In genomic region chr12:116818341-116818856, GRCh38 we compare ENCODE assay signal across 8 cellular contexts.
DNase-seq lines count a peak whose midpoint lies in the region; ATAC-seq, FAIRE-seq and TF ChIP-seq lines count a peak whose summit lies in the region.

No MANE protein-coding gene starts in this region.

- H2AFZ ChIP-seq in mammary epithelial cell (ENCODE audit: low read depth, low read length): peak overlapping the region; percentile 96

- H3K27ac ChIP-seq in mammary epithelial cell (ENCODE audit: insufficient read depth, low read depth, low read length): no peak overlapping the region
- H3K27ac ChIP-seq in kidney (ENCODE audit: low read depth in 2 of 2, low read length in 2 of 2): peak overlapping the region; percentile 85 to 98

- in situ Hi-C loops in mammary epithelial cell (cut with MboI; ENCODE audit: low sequenced_read_pairs in 2 of 2): no loop called here

- H3K9ac ChIP-seq in mammary epithelial cell (ENCODE audit: insufficient read depth, low read length) (peak overlapping the region; percentile 81), kidney (ENCODE audit: low read length in 2 of 2) (peak overlapping the region; percentile 93 to 99)

- H3K4me3 Mint-ChIP-seq in stimulated activated naive B cell treated with anti-CD40 and anti-IgM and Interleukin-4, amounts not matched to agents 10 μg/mL and 1 μg/mL and 100 μg/mL, for 72 hours: peak overlapping the region; percentile 94 to 98

- dilution Hi-C loops in mammary epithelial cell (cut with HindIII; ENCODE audit: low sequenced_read_pairs): no loop called here

- peaks cover 42 to 69% of the 10 kb centered on the region in 2 donors for H3K4me1 Mint-ChIP-seq in stimulated activated naive B cell treated with anti-CD40 and anti-IgM and Interleukin-4, amounts not matched to agents 10 μg/mL and 1 μg/mL and 100 μg/mL, for 72 hours

- no TSS peak for BruUV-seq in mammary epithelial cell (replicated peaks; lab: Mats Ljungman, UMichigan)

- H3K27me3 ChIP-seq in BJ (ENCODE audit: control insufficient read depth, insufficient read depth, low read length) (no peaks in the 10 kb centered on the region), mammary epithelial cell (ENCODE audit: insufficient read depth, low read length) (no peaks in the 10 kb centered on the region)

- POLR2A ChIA-PET in BJ (lab: Charles Lee): no interaction called here

- DNase-seq in BJ (ENCODE audit: low read depth): no peak
- peak; percentile 54 for DNase-seq in RKO (ENCODE audit: low spot score)
- no peak for DNase-seq in mammary epithelial cell
- peak; percentile 71 for DNase-seq in kidney
- peak; percentile 11 for DNase-seq in stimulated activated naive B cell treated with anti-CD40 and anti-IgM and Interleukin-4, amounts not matched to agents 10 μg/mL and 1 μg/mL and 100 μg/mL, for 72 hours
- DNase-seq in D721Med (ENCODE audit: insufficient read length, low spot score): no peak
- no peak for DNase-seq in stimulated activated CD4-positive, alpha-beta T cell treated with anti-CD3 and anti-CD28 coated beads, Interleukin-12 subunit alpha, Interleukin-12 subunit beta, amount 100 ng/mL, for 4 hours

- peak overlapping the region; percentile 98 for H3K27ac Mint-ChIP-seq in stimulated activated naive B cell treated with anti-CD40 and anti-IgM and Interleukin-4, amounts not matched to agents 10 μg/mL and 1 μg/mL and 100 μg/mL, for 72 hours

- H3K4me3 ChIP-seq in BJ (ENCODE audit: low read depth, low read length) (peak overlapping the region; percentile 76), mammary epithelial cell (replicated peaks in 1 of 3; ENCODE audit: insufficient read depth in 1 of 3, low read depth in 2 of 3, low read length in 3 of 3) (peak overlapping the region; percentile 49 to 73 (median 61)), kidney (ENCODE audit: low read length in 2 of 2) (peak overlapping the region; percentile 84 to 93)

- H3K36me3 Mint-ChIP-seq in stimulated activated naive B cell treated with anti-CD40 and anti-IgM and Interleukin-4, amounts not matched to agents 10 μg/mL and 1 μg/mL and 100 μg/mL, for 72 hours: peaks cover 2 to 4% of the 10 kb centered on the region in 2 donors

- H3K9me3 ChIP-seq in mammary epithelial cell (replicated peaks; ENCODE audit: insufficient read depth, low read length): no peaks in the 10 kb centered on the region
- H3K9me3 ChIP-seq in kidney (ENCODE audit: control insufficient read depth in 1 of 2, low read length in 2 of 2): no peaks in the 10 kb centered on the region

- ATAC-seq in GM21390 (IDR thresholded peaks at IDR 0.05; ENCODE audit: unreplicated experiment): peak; percentile 4
- peak; percentile 24 to 35 for ATAC-seq in stimulated activated naive B cell treated with anti-CD40 and anti-IgM and Interleukin-4, amounts not matched to agents 10 μg/mL and 1 μg/mL and 100 μg/mL, for 72 hours (replicated peaks)

- intact Hi-C loops in mammary epithelial cell (cut with micrococcal nuclease): loop anchor here (5.0 kb wide), 1 partner anchor 49 kb away; no protein-coding TSS in a partner anchor
- intact Hi-C loops in kidney (cut with DNase I): no loop called here

- H3K4me1 ChIP-seq in mammary epithelial cell (ENCODE audit: insufficient read depth, low read length) (peaks cover 10% of the 10 kb centered on the region), kidney (ENCODE audit: control insufficient read depth in 1 of 2, insufficient read depth in 1 of 2, low read depth in 1 of 2, low read length in 2 of 2) (peaks cover 4 to 9% of the 10 kb centered on the region in 2 donors)

- no peaks in the 10 kb centered on the region for H3K36me3 ChIP-seq in BJ (ENCODE audit: control insufficient read depth, insufficient read depth, low read length)
- H3K36me3 ChIP-seq in mammary epithelial cell (ENCODE audit: insufficient read depth, low read length): no peaks in the 10 kb centered on the region
- no peaks in the 10 kb centered on the region for H3K36me3 ChIP-seq in kidney (ENCODE audit: control insufficient read depth in 1 of 2, insufficient read depth in 2 of 2, low read length in 2 of 2)

- no peaks in the 10 kb centered on the region for H3K27me3 Mint-ChIP-seq in stimulated activated naive B cell treated with anti-CD40 and anti-IgM and Interleukin-4, amounts not matched to agents 10 μg/mL and 1 μg/mL and 100 μg/mL, for 72 hours

- CTCF ChIA-PET in BJ (lab: Yijun Ruan, JAX) (interaction anchor here (0.6 kb wide), 1 partner anchor 22 kb away, joined by 3 read pairs; no protein-coding TSS in a partner anchor), mammary epithelial cell (lab: Charles Lee; ENCODE audit: low non-redundant PET) (no interaction called here)

- no peaks in the 10 kb centered on the region for H3K9me3 Mint-ChIP-seq in stimulated activated naive B cell treated with anti-CD40 and anti-IgM and Interleukin-4, amounts not matched to agents 10 μg/mL and 1 μg/mL and 100 μg/mL, for 72 hours

- H4K20me1 ChIP-seq in mammary epithelial cell (ENCODE audit: insufficient read depth, low read length): no peaks in the 10 kb centered on the region

- no peaks in the 10 kb centered on the region for H3K79me2 ChIP-seq in mammary epithelial cell (ENCODE audit: insufficient read depth, low read length)

- TF ChIP-seq CTCF in BJ (IDR thresholded peaks at IDR 0.05; ENCODE audit: insufficient read depth, low read depth, low read length) (no peak), mammary epithelial cell (conservative IDR thresholded peaks at IDR 0.05 in 1 of 2, IDR thresholded peaks at IDR 0.05 in 1 of 2; ENCODE audit: extremely low read depth in 1 of 2, insufficient read depth in 1 of 2, low read depth in 1 of 2, low read length in 2 of 2) (no peak), kidney (IDR thresholded peaks at IDR 0.05; ENCODE audit: borderline replicate concordance, extremely low read depth, insufficient read depth) (no peak), D721Med (IDR thresholded peaks at IDR 0.05; ENCODE audit: insufficient read depth, missing control alignments) (no peak)

- peak overlapping the region; percentile 63 for H3K4me2 ChIP-seq in mammary epithelial cell (ENCODE audit: insufficient read depth, low read depth, low read length)

- no peak for FAIRE-seq in kidney (lab: Jason Lieb, UNC)
- FAIRE-seq in D721Med (lab: Jason Lieb, UNC): no peak

- WGBS in mammary epithelial cell (ENCODE audit: low coverage, missing lambda C conversion rate): 53% methylated on average over 11 of the region's 11 CpGs

Comparison
In these comparisons a context has a peak if more than half of its experiments do, and no peak if none do; other contexts are left out.
1. DNase-seq: peak in RKO (single experiment), kidney (single experiment) and stimulated activated naive B cell treated with anti-CD40 and anti-IgM and Interleukin-4, amounts not matched to agents 10 μg/mL and 1 μg/mL and 100 μg/mL, for 72 hours (single experiment); none in BJ (single experiment), mammary epithelial cell (single experiment), D721Med (single experiment) and stimulated activated CD4-positive, alpha-beta T cell treated with anti-CD3 and anti-CD28 coated beads, Interleukin-12 subunit alpha, Interleukin-12 subunit beta, amount 100 ng/mL, for 4 hours (single experiment).
2. Peak in every context shown above with its lines, with median percentiles within 50 percentile points of each other: H3K4me3 ChIP-seq.